In the genomic region with DNA sequence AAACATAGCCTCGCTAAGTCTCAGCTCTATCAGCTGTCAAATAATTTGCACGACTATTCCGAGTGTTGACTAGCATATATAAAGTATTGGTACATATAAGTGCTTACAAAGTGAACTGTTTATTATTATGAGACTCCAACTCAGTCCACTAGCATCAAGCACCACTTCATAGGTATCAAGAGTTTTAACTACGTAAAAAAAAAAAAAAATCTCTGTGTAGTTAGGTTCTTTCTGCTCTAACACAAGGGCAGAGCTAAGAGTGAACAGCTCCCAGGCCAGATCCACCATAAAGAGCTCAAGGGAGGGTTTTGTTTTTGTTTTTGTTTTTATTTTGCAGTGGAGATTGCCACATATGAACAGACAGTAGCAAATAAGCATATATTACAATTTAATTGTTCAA, we compare ENCODE assay signal across 15 cellular contexts.
A peak's percentile ranks its signal among the peaks of the same experiment; 100 is the strongest.
DNase-seq lines count a peak whose midpoint lies in the region; ATAC-seq and TF ChIP-seq lines count a peak whose summit lies in the region.
"Had no signal": no experiment of that assay in that cellular context is flagged by ENCODE, and none has a peak within 500 bp of the region (broad histone marks: within the 10 kb centered on the region; RNA-seq: fewer than 3 reads in every experiment).

No MANE protein-coding gene starts in this region.

- H3K9me3 ChIP-seq in HCT116 (ENCODE audit: control insufficient read depth in 1 of 2, insufficient read depth in 1 of 2, low read depth in 1 of 2, low read length in 2 of 2) (no peaks in the 10 kb centered on the region), OCI-LY7 (ENCODE audit: low read length) (no peaks in the 10 kb centered on the region), lower lobe of right lung (no peaks in the 10 kb centered on the region), thyroid gland (no peaks in the 10 kb centered on the region)
- H3K9me3 ChIP-seq: BLaER1 treated with 17β-estradiol and CSF1 and Interleukin-3, amounts not matched to agents 10 nM and 100 nM had no signal

- RAD21 ChIA-PET in HCT116 (lab: Charles Lee; ENCODE audit: low non-redundant PET in 1 of 2, low total read pairs in 2 of 2, uncharacterized antibody in 2 of 2, unreplicated experiment in 2 of 2) = interaction anchor here in 1 of 2 experiments (0.7 kb wide), 1 partner anchor 12 kb away, joined by 4 read pairs; no protein-coding TSS in a partner anchor

- H3K4me1 ChIP-seq in HCT116 (ENCODE audit: control insufficient read depth in 1 of 2, insufficient read depth in 2 of 2, low read length in 2 of 2) = no peaks in the 10 kb centered on the region
- peaks cover 35% of the 10 kb centered on the region for H3K4me1 ChIP-seq in OCI-LY7 (ENCODE audit: insufficient read depth, low read length, poor library complexity, severe bottlenecking)
- H3K4me1 ChIP-seq in lower lobe of right lung = peaks cover 4% of the 10 kb centered on the region
- H3K4me1 ChIP-seq in thyroid gland = peaks cover 4 to 17% of the 10 kb centered on the region in 2 donors

- H2AFZ ChIP-seq in HCT116 (ENCODE audit: low read depth, low read length, poor library complexity, severe bottlenecking) (peak overlapping the region; percentile 40), OCI-LY7 (ENCODE audit: low read length) (peak overlapping the region; percentile 38; the same call in 1 of the 2 replicates)
- H2AFZ ChIP-seq: GM23338 had no signal

- H4K20me1 ChIP-seq in HCT116 (ENCODE audit: insufficient read depth) (no peaks in the 10 kb centered on the region), OCI-LY7 (ENCODE audit: insufficient read depth, low read length) (no peaks in the 10 kb centered on the region)
- H4K20me1 ChIP-seq: BLaER1 treated with 17β-estradiol and CSF1 and Interleukin-3, amounts not matched to agents 10 nM and 100 nM had no signal

- intact Hi-C loops in HCT116 (cut with micrococcal nuclease) (no loop called here), OCI-LY7 (cut with micrococcal nuclease; ENCODE audit: unreplicated experiment) (no loop called here), lower lobe of right lung (cut with DNase I) (no loop called here), thyroid gland (cut with DNase I) (no loop called here)

- TF ChIP-seq RAD21 in HCT116 (IDR thresholded peaks at IDR 0.05; ENCODE audit: low read depth) = no peak

- H3K9ac ChIP-seq in HCT116 (ENCODE audit: low read length) = no peak overlapping the region
- H3K9ac ChIP-seq: BLaER1 treated with 17β-estradiol and CSF1 and Interleukin-3, amounts not matched to agents 10 nM and 100 nM had no signal

- H3K9me2 ChIP-seq in HCT116 (ENCODE audit: insufficient read depth) = no peaks in the 10 kb centered on the region
- H3K9me2 ChIP-seq in OCI-LY7 (ENCODE audit: insufficient read depth, low read length) = no peaks in the 10 kb centered on the region

- POLR2A ChIA-PET in HCT116 (lab: Charles Lee) (no interaction called here), OCI-LY7 (lab: Charles Lee) (interaction anchor here (0.6 to 1.6 kb wide), 10 partner anchors 11 to 1954 kb away, joined by 3 to 11 read pairs (median 3); no protein-coding TSS in a partner anchor)

- TF ChIP-seq POLR2A in HCT116 (IDR thresholded peaks at IDR 0.05; ENCODE audit: borderline replicate concordance, extremely low read depth, insufficient read depth, insufficient read length) (no peak), thyroid gland (IDR thresholded peaks at IDR 0.05) (no peak)

- H3K79me2 ChIP-seq in HCT116 (ENCODE audit: insufficient read depth, low read length) = no peaks in the 10 kb centered on the region
- no peaks in the 10 kb centered on the region for H3K79me2 ChIP-seq in OCI-LY7 (ENCODE audit: insufficient read depth, low read depth, low read length)

- H3K36me3 ChIP-seq in HCT116 (ENCODE audit: control insufficient read depth in 1 of 2, insufficient read depth in 2 of 2, low read length in 2 of 2) = no peaks in the 10 kb centered on the region
- no peaks in the 10 kb centered on the region for H3K36me3 ChIP-seq in OCI-LY7 (ENCODE audit: insufficient read depth, low read length)
- no peaks in the 10 kb centered on the region for H3K36me3 ChIP-seq in lower lobe of right lung
- no peaks in the 10 kb centered on the region for H3K36me3 ChIP-seq in thyroid gland
- H3K36me3 ChIP-seq: BLaER1 treated with 17β-estradiol and CSF1 and Interleukin-3, amounts not matched to agents 10 nM and 100 nM had no signal

- BruUV-seq in HCT116 (replicated peaks; lab: Mats Ljungman, UMichigan) (no TSS peak), OCI-LY7 (replicated peaks; lab: Mats Ljungman, UMichigan) (no TSS peak)

- H3K27me3 ChIP-seq in HCT116 (ENCODE audit: insufficient read depth, low read length) (no peaks in the 10 kb centered on the region), lower lobe of right lung (ENCODE audit: low read depth) (no peaks in the 10 kb centered on the region), thyroid gland (no peaks in the 10 kb centered on the region)

- ATAC-seq in HCT116 (no peak), lower lobe of right lung (peak; percentile 51 to 77)
- ATAC-seq: CD8-positive, alpha-beta T cell; GM23338 had no signal

- H3K27ac ChIP-seq in HCT116 (ENCODE audit: low read depth, low read length) (no peak overlapping the region), OCI-LY7 (ENCODE audit: low read depth, low read length, poor library complexity, severe bottlenecking) (no peak overlapping the region), lower lobe of right lung (no peak overlapping the region), thyroid gland (peak overlapping the region in 2 of 3 donors; percentile 26 to 27)
- H3K27ac ChIP-seq: BLaER1 treated with 17β-estradiol and CSF1 and Interleukin-3, amounts not matched to agents 10 nM and 100 nM had no signal

- H3K4me3 ChIP-seq in HCT116 (replicated peaks in 1 of 2; ENCODE audit: low read depth in 1 of 2, low read length in 2 of 2) = no peak overlapping the region
- H3K4me3 ChIP-seq in OCI-LY7 (ENCODE audit: low read depth, low read length, poor library complexity, severe bottlenecking) = no peak overlapping the region
- no peak overlapping the region for H3K4me3 ChIP-seq in lower lobe of right lung
- H3K4me3 ChIP-seq in thyroid gland (replicated peaks in 1 of 3) = no peak overlapping the region
- H3K4me3 ChIP-seq: BLaER1 treated with 17β-estradiol and CSF1 and Interleukin-3, amounts not matched to agents 10 nM and 100 nM; GM23338 had no signal

- WGBS in thyroid gland, 2 donors = 62 to 70% methylated on average over 4 of the region's 4 CpGs

- no peak overlapping the region for H3K4me2 ChIP-seq in HCT116 (ENCODE audit: low read length)
- no peak overlapping the region for H3K4me2 ChIP-seq in OCI-LY7 (ENCODE audit: low read length)
- H3K4me2 ChIP-seq: BLaER1 treated with 17β-estradiol and CSF1 and Interleukin-3, amounts not matched to agents 10 nM and 100 nM; GM23338 had no signal

- TF ChIP-seq CTCF in HCT116 (IDR thresholded peaks at IDR 0.05 in 2 of 3, conservative IDR thresholded peaks at IDR 0.05 in 1 of 3; ENCODE audit: borderline replicate concordance in 1 of 3, insufficient read depth in 1 of 3, low read depth in 2 of 3, low read length in 2 of 3) (no peak), OCI-LY7 (conservative IDR thresholded peaks at IDR 0.05; ENCODE audit: low read length) (no peak), lower lobe of right lung (IDR thresholded peaks at IDR 0.05) (no peak), thyroid gland (IDR thresholded peaks at IDR 0.05) (no peak)

- CTCF ChIA-PET in HCT116 (lab: Charles Lee) (interaction anchor here (1.0 to 1.6 kb wide), 2 partner anchors 11 to 13 kb away, joined by 4 to 5 read pairs; no protein-coding TSS in a partner anchor), OCI-LY7 (lab: Charles Lee; ENCODE audit: unreplicated experiment) (interaction anchor here (0.7 to 1.5 kb wide), 2 partner anchors 13 to 255 kb away, joined by 3 to 5 read pairs; no protein-coding TSS in a partner anchor)

- DNase-seq in HCT116 (ENCODE audit: low read depth, low spot score) = no peak
- DNase-seq in OCI-LY7 (ENCODE audit: low spot score) = no peak
- DNase-seq in lower lobe of right lung = no peak
- no peak for DNase-seq in thyroid gland
- no peak for DNase-seq in NCI-H526 treated with DMSO at 0.1 percent for 48 hours (lab: John Stamatoyannopoulos, UW)
- DNase-seq in SKM-1 (lab: John Stamatoyannopoulos, UW; ENCODE audit: unreplicated experiment) = no peak
- DNase-seq: Calu3; CD8-positive, alpha-beta T cell; DMS53; GDM1; HCEC 1CT; HFFc6; IMR-90 had no signal

TF ChIP-seq in HCT116, 20 proteins besides CTCF, POLR2A, EP300 and RAD21:
- TF ChIP-seq REST (IDR thresholded peaks at IDR 0.05; ENCODE audit: low read depth) (no peak), SP1 (IDR thresholded peaks at IDR 0.05; ENCODE audit: low read depth) (no peak), POLR2AphosphoS5 (IDR thresholded peaks at IDR 0.05; ENCODE audit: low read depth, low read length) (no peak), JUND (IDR thresholded peaks at IDR 0.05) (no peak)

Comparison
In these comparisons a context has a peak if more than half of its experiments do, and no peak if none do; other contexts are left out.
1. H3K27ac ChIP-seq: peak in thyroid gland (2 of 3); none in HCT116 (single experiment), OCI-LY7 (single experiment) and lower lobe of right lung (single experiment).